ENCODE assay signal across 8 cellular contexts in genomic region chr13:100573121-100573520, GRCh38. TPM values are rescaled to one million over a fixed set of nuclear protein-coding genes. Genes with fewer than 3 reads are reported as not detected.
DNase-seq lines count a peak whose midpoint lies in the region; ATAC-seq and TF ChIP-seq lines count a peak whose summit lies in the region.

No MANE protein-coding gene starts in this region.

- WGBS in lower leg skin, 2 donors, result 44 to 46% methylated on average over 2 of the region's 2 CpGs

- ATAC-seq in GM19023 (IDR thresholded peaks at IDR 0.05; ENCODE audit: unreplicated experiment) (peak; percentile 89), HG03159 (IDR thresholded peaks at IDR 0.05; ENCODE audit: unreplicated experiment) (peak; percentile 82)

- DNase-seq in AML-193 (lab: John Stamatoyannopoulos, UW), result peak; percentile 75 to 77
- DNase-seq in NCI-H345 (lab: John Stamatoyannopoulos, UW), result peak; percentile 68
- peak; percentile 72 for DNase-seq in activated CD4-positive, CD25-positive, alpha-beta regulatory T cell treated with anti-CD3 and anti-CD28 coated beads, Interleukin-2, amount 50 U/mL, for 72 hours
- DNase-seq in cerebellum (ENCODE audit: low spot score), result peak; percentile 61
- peak; percentile 58 to 90 for DNase-seq in lower leg skin (ENCODE audit: low spot score in 2 of 2)
- DNase-seq in stimulated activated CD8-positive, alpha-beta memory T cell treated with anti-CD3 and anti-CD28 coated beads, Interleukin-15, amount 100 ng/mL, for 4 hours (ENCODE audit: low read depth in 2 of 2), result peak; percentile 6 to 62

- no peak overlapping the region for H3K4me3 ChIP-seq in lower leg skin (ENCODE audit: low read depth, poor library complexity, severe bottlenecking)

- peak in 1 of 3 donors; percentile 16 for TF ChIP-seq CTCF in lower leg skin (IDR thresholded peaks at IDR 0.05)

- TF ChIP-seq POLR2A in lower leg skin (IDR thresholded peaks at IDR 0.05), result no peak

- intact Hi-C loops in lower leg skin (cut with DNase I; ENCODE audit: low total_unique reads), result loop anchor here (10.0 kb wide), 1 partner anchor 552 kb away; no protein-coding TSS in a partner anchor

RNA-seq across cellular contexts. Expression of gene GGACT, which starts 15.5 kb away (rescaled TPM):
- total RNA-seq in cerebellum (3.3 TPM), lower leg skin (1 to 10 TPM; 1.5 to 3.6 (median 2.6) TPM)
